Comparison of ENCODE assay signal across 8 cellular contexts in the genomic region with DNA sequence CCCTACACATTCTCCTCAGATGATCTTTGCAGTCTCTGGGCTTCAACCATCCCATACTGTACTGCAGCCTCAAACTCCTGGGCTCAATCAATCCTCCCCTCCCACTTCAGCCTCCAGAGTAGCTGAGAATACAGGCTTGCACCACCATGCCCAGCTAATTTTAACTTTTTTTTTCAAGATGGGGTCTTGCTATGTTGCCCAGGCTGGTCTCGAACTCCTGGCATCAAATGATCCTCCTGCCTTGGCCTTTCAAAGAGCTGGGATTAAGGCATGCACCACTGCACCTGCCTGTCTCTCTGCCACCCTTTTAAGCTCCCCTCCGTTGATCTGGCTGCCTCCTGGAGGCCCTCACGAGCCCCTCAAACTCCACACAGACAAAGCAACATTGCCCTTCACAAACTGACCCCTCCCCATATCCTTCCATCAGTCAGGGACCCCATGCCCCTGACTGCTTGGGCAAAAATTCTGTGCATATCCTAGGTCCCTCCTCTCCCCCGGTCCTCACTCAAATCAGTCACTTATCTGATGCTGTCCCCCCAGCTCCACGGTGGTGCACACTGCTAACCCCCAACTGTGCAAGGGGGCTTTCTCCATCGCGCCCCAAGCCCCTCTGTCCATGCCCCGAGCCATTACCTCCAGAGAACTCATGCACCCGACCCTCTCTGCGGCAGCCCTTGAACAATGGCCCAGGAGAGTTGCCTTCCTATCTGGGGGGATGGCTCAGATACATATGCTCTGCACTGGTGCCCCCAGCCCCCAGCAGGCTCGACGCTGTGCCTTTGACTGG.
"Had no signal": no experiment of that assay in that cellular context is flagged by ENCODE, and none has a peak within 500 bp of the region (broad histone marks: within the 10 kb centered on the region; RNA-seq: fewer than 3 reads in every experiment).

No MANE protein-coding gene starts in this region.

- H3K9ac ChIP-seq: GM23248 had no signal

- H2AFZ ChIP-seq: GM23248 had no signal

- DNase-seq: GM23248, GOT3, H9, HCEC 1CT, IMR-90, KBM-7 had no signal

- H3K4me3 ChIP-seq: GM23248 had no signal

- H3K27ac Mint-ChIP-seq: H9 had no signal

- H3K9me3 Mint-ChIP-seq: H9 had no signal

- FAIRE-seq: H54, HTR-8/SVneo had no signal

- H3K27ac ChIP-seq: GM23248 had no signal
